Comparison of ENCODE assay signal across 8 cellular contexts in the genomic region with DNA sequence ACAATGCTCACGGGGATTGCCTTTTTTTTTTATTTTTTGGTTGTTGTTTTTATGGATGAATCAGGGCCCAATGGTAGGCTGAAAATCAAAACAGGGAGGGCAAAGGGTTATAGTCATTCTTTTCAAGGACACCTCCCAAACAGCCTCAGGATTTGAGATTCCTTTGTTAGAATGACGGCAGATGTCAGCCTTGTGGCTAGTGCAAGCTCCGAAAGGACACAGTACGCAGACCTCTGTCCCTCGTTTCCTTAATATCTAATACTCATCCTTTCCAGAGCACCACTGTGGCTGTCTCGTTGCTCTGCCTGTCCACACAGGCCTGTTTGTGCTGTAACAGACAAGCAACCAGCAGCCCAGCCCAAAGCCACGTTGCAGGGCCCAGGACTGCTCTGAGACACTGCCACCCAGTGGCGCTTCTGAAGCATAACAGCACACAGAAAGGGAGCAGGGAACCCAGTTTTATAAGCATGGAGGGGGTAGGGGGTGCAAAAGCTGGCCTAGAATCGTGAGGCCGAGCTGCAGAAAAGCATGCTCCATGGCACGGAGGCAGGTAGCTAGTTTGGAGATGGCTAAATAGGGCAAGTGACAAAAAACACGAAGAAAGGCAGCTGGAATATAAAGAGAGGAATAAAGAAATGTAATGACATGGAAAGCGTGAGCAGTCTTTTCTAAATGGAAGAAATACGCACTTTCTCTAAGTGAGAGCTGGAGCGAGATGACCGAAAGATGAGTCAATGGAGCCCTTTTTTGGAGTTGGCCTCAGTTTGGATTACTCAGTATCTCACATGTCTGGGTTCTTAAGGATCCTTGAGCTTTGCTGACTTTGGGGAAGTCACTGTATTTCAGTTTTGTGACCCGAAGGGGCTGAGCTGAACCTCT. TPM values are rescaled to one million over a fixed set of nuclear protein-coding genes. Genes with fewer than 3 reads are reported as not detected.
DNase-seq lines count a peak whose midpoint lies in the region; ATAC-seq and FAIRE-seq lines count a peak whose summit lies in the region.

No MANE protein-coding gene starts in this region.

- H3K4me1 ChIP-seq in Karpas-422 (ENCODE audit: low read length) (no peaks in the 10 kb centered on the region), neuron (ENCODE audit: insufficient read depth, low read length) (peaks cover 32% of the 10 kb centered on the region)

- no peak for FAIRE-seq in frontal cortex (lab: Jason Lieb, UNC)

- H3K27ac ChIP-seq in Karpas-422 (ENCODE audit: low read length) (no peak overlapping the region), substantia nigra (ENCODE audit: low read depth, low read length, poor library complexity, severe bottlenecking) (no peak overlapping the region)

- H3K9ac ChIP-seq in Karpas-422 (ENCODE audit: low read length) = no peak overlapping the region

- no peaks in the 10 kb centered on the region for H3K36me3 ChIP-seq in Karpas-422 (ENCODE audit: insufficient read depth, low read length)
- no peaks in the 10 kb centered on the region for H3K36me3 ChIP-seq in neuron (ENCODE audit: insufficient read depth, low read length)

- ATAC-seq in GM21515 (IDR thresholded peaks at IDR 0.05; ENCODE audit: unreplicated experiment) = peak; percentile 84

- H3K4me2 ChIP-seq in Karpas-422 (ENCODE audit: low read depth, low read length, poor library complexity, severe bottlenecking) = no peak overlapping the region

- no peaks in the 10 kb centered on the region for H3K27me3 ChIP-seq in Karpas-422 (ENCODE audit: low read length)
- H3K27me3 ChIP-seq in neuron (ENCODE audit: insufficient read depth, low read length) = no peaks in the 10 kb centered on the region

- no peaks in the 10 kb centered on the region for H3K79me2 ChIP-seq in Karpas-422 (ENCODE audit: low read length)

- no peaks in the 10 kb centered on the region for H3K9me2 ChIP-seq in Karpas-422 (replicated peaks; ENCODE audit: insufficient read depth, low read length)

- H4K20me1 ChIP-seq in Karpas-422 (ENCODE audit: insufficient read depth, low read depth, low read length) = no peaks in the 10 kb centered on the region

- H3K4me3 ChIP-seq in Karpas-422 (ENCODE audit: low read length) (no peak overlapping the region), neuron (ENCODE audit: low read length) (peak overlapping the region; percentile 47)

- H3K9me3 ChIP-seq in Karpas-422 (ENCODE audit: low read length) = no peaks in the 10 kb centered on the region
- H3K9me3 ChIP-seq in neuron (ENCODE audit: low read length) = no peaks in the 10 kb centered on the region

- H2AFZ ChIP-seq in Karpas-422 (ENCODE audit: low read length) (no peak overlapping the region), neuron (ENCODE audit: low read depth, low read length) (peak overlapping the region; percentile 72)

- peak; percentile 71 for DNase-seq in COLO829 (ENCODE audit: low spot score)
- peak; percentile 87 for DNase-seq in Karpas-422
- peak; percentile 66 for DNase-seq in RPMI8226
- DNase-seq in activated effector memory CD4-positive, alpha-beta T cell treated with anti-CD3 and anti-CD28 coated beads, Interleukin-2, amount 50 U/mL, for 16 hours = peak; percentile 79
- peak; percentile 48 to 72 for DNase-seq in frontal cortex (ENCODE audit: low spot score in 2 of 2)
- peak in 48 of 49 donors; percentile 6 to 82 (median 58) for DNase-seq in substantia nigra (lab: John Stamatoyannopoulos, UW)

RNA-seq across cellular contexts. Expression of gene MEDAG, which starts 40.7 kb away (rescaled TPM):
- total RNA-seq in Karpas-422 (2014; rRNA removed; shearing (Covaris generic); ENCODE audit: low replicate concordance) = not detected in 2 replicates
- total RNA-seq in frontal cortex = 0.82 TPM
